In the genomic region with DNA sequence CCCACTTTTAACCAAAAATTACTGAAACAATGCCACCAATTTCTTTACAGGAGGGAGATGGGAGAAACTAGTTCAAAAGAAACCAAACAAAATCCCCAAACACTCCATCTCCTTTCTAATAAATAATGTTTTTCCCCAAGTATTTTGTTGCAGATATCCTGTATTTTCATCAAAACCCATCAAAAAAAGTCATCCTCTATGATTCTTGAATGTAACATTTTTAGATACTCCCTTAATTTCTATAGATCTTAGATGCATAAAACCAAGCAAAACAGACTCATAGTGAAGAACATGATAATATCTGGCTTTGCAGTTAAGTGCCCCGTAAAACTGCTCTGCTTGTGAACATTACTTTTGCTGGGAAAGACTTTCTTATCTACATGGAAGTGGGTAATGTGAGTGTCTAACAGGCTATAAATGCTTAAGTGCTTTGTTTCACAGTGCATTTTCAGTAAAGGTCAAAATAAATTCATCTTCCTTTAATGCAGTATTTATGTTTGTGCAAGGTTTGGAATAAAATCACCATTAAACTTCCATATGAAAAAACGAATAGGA, we compare ENCODE assay signal across 1 cellular context.
A peak's percentile ranks its signal among the peaks of the same experiment; 100 is the strongest.
TF ChIP-seq lines count a peak whose summit lies in the region.

No MANE protein-coding gene starts in this region.

TF ChIP-seq in HEK293, 187 proteins besides CTCF, POLR2A, EP300 and RAD21 (continued from another document):
- TF ChIP-seq, protein P1, sequence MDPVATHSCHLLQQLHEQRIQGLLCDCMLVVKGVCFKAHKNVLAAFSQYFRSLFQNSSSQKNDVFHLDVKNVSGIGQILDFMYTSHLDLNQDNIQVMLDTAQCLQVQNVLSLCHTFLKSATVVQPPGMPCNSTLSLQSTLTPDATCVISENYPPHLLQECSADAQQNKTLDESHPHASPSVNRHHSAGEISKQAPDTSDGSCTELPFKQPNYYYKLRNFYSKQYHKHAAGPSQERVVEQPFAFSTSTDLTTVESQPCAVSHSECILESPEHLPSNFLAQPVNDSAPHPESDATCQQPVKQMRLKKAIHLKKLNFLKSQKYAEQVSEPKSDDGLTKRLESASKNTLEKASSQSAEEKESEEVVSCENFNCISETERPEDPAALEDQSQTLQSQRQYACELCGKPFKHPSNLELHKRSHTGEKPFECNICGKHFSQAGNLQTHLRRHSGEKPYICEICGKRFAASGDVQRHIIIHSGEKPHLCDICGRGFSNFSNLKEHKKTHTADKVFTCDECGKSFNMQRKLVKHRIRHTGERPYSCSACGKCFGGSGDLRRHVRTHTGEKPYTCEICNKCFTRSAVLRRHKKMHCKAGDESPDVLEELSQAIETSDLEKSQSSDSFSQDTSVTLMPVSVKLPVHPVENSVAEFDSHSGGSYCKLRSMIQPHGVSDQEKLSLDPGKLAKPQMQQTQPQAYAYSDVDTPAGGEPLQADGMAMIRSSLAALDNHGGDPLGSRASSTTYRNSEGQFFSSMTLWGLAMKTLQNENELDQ (tag by site-specific recombination; IDR thresholded peaks at IDR 0.05; ENCODE audit: low read depth) = no peak
- TF ChIP-seq ZNF596 (tag by site-specific recombination; IDR thresholded peaks at IDR 0.05) (peak; percentile 45), ZNF10 (tag by site-specific recombination; IDR thresholded peaks at IDR 0.05) (no peak), ZNF391 (tag by site-specific recombination; IDR thresholded peaks at IDR 0.05; ENCODE audit: borderline replicate concordance, low read depth) (no peak), FEZF1 (tag by site-specific recombination; IDR thresholded peaks at IDR 0.05) (peak; percentile 100), ZNF341 (tag by site-specific recombination; IDR thresholded peaks at IDR 0.05; ENCODE audit: low read depth) (peak; percentile 52; the same call in 1 of the 2 replicates), ZNF707 (tag by site-specific recombination; IDR thresholded peaks at IDR 0.05) (no peak), SALL2 (tag by site-specific recombination; IDR thresholded peaks at IDR 0.05; ENCODE audit: borderline replicate concordance) (no peak), MZF1 (tag by site-specific recombination; IDR thresholded peaks at IDR 0.05; ENCODE audit: borderline replicate concordance) (peak; percentile 79; the same call in 1 of the 2 replicates), GFI1B (tag by site-specific recombination; IDR thresholded peaks at IDR 0.05) (0 out of 2 replicates have a peak, but pooled peaks have one; percentile 13), ZNF549 (tag by site-specific recombination; IDR thresholded peaks at IDR 0.05) (no peak), BCL11A (tag by site-specific recombination; IDR thresholded peaks at IDR 0.05; ENCODE audit: low read depth) (no peak), ZNF626 (tag by site-specific recombination; IDR thresholded peaks at IDR 0.05) (no peak), ZNF561 (tag by site-specific recombination; IDR thresholded peaks at IDR 0.05; ENCODE audit: borderline replicate concordance) (0 out of 2 replicates have a peak, but pooled peaks have one; percentile 36), ZNF2 (tag by site-specific recombination; IDR thresholded peaks at IDR 0.05) (0 out of 2 replicates have a peak, but pooled peaks have one; percentile 43), SCRT1 (tag by site-specific recombination; IDR thresholded peaks at IDR 0.05; ENCODE audit: borderline replicate concordance) (peak; percentile 58), OVOL3 (tag by site-specific recombination; IDR thresholded peaks at IDR 0.05) (peak; percentile 86; the same call in 1 of the 2 replicates), YY1 (tag by site-specific recombination; IDR thresholded peaks at IDR 0.05) (peak; percentile 26; the same call in 1 of the 2 replicates), KLF9 (tag by site-specific recombination; IDR thresholded peaks at IDR 0.05; ENCODE audit: low read depth) (no peak), ZNF768 (tag by site-specific recombination; IDR thresholded peaks at IDR 0.05) (no peak), ZBTB48 (tag by site-specific recombination; IDR thresholded peaks at IDR 0.05) (peak; percentile 84), ZEB2 (tag by site-specific recombination; IDR thresholded peaks at IDR 0.05) (peak; percentile 53; the same call in 1 of the 2 replicates), ZBTB8A (tag by site-specific recombination; IDR thresholded peaks at IDR 0.05) (peak; percentile 65), WT1 (tag by site-specific recombination; IDR thresholded peaks at IDR 0.05) (0 out of 2 replicates have a peak, but pooled peaks have one; percentile 67), ZNF610 (tag by site-specific recombination; IDR thresholded peaks at IDR 0.05; ENCODE audit: borderline replicate concordance) (peak; percentile 56; the same call in 1 of the 2 replicates), ZNF529 (tag by site-specific recombination; IDR thresholded peaks at IDR 0.05; ENCODE audit: insufficient replicate concordance) (peak; percentile 1), RBAK (tag by site-specific recombination; IDR thresholded peaks at IDR 0.05) (no peak), ZNF37A (tag by site-specific recombination; IDR thresholded peaks at IDR 0.05) (no peak), ZNF791 (tag by site-specific recombination; IDR thresholded peaks at IDR 0.05) (no peak), ZFP37 (tag by site-specific recombination; IDR thresholded peaks at IDR 0.05) (no peak), SP3 (tag by site-specific recombination; IDR thresholded peaks at IDR 0.05) (no peak), ZNF221 (tag by site-specific recombination; IDR thresholded peaks at IDR 0.05; ENCODE audit: borderline replicate concordance) (no peak), ZBTB1 (tag by site-specific recombination; IDR thresholded peaks at IDR 0.05) (0 out of 2 replicates have a peak, but pooled peaks have one; percentile 44), TCF7L2 (IDR thresholded peaks at IDR 0.05; ENCODE audit: borderline replicate concordance, low read depth, low read length) (peak; percentile 82), ZNF521 (tag by site-specific recombination; IDR thresholded peaks at IDR 0.05) (no peak), BCL11B (tag by site-specific recombination; IDR thresholded peaks at IDR 0.05; ENCODE audit: low read depth) (peak; percentile 89), ZNF843 (tag by site-specific recombination; IDR thresholded peaks at IDR 0.05) (peak; percentile 97), KLF16 (tag by site-specific recombination; IDR thresholded peaks at IDR 0.05) (no peak), ZSCAN30 (tag by site-specific recombination; IDR thresholded peaks at IDR 0.05) (peak; percentile 90), ZBTB20 (tag by site-specific recombination; IDR thresholded peaks at IDR 0.05) (0 out of 2 replicates have a peak, but pooled peaks have one; percentile 21), IKZF3 (tag by site-specific recombination; IDR thresholded peaks at IDR 0.05) (peak; percentile 89)
- TF ChIP-seq, protein P2, sequence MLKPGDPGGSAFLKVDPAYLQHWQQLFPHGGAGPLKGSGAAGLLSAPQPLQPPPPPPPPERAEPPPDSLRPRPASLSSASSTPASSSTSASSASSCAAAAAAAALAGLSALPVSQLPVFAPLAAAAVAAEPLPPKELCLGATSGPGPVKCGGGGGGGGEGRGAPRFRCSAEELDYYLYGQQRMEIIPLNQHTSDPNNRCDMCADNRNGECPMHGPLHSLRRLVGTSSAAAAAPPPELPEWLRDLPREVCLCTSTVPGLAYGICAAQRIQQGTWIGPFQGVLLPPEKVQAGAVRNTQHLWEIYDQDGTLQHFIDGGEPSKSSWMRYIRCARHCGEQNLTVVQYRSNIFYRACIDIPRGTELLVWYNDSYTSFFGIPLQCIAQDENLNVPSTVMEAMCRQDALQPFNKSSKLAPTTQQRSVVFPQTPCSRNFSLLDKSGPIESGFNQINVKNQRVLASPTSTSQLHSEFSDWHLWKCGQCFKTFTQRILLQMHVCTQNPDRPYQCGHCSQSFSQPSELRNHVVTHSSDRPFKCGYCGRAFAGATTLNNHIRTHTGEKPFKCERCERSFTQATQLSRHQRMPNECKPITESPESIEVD (tag by site-specific recombination; IDR thresholded peaks at IDR 0.05) = peak; percentile 99
- TF ChIP-seq, protein P3, sequence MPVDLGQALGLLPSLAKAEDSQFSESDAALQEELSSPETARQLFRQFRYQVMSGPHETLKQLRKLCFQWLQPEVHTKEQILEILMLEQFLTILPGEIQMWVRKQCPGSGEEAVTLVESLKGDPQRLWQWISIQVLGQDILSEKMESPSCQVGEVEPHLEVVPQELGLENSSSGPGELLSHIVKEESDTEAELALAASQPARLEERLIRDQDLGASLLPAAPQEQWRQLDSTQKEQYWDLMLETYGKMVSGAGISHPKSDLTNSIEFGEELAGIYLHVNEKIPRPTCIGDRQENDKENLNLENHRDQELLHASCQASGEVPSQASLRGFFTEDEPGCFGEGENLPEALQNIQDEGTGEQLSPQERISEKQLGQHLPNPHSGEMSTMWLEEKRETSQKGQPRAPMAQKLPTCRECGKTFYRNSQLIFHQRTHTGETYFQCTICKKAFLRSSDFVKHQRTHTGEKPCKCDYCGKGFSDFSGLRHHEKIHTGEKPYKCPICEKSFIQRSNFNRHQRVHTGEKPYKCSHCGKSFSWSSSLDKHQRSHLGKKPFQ (tag by site-specific recombination; IDR thresholded peaks at IDR 0.05) = peak; percentile 88
- TF ChIP-seq, protein P4, sequence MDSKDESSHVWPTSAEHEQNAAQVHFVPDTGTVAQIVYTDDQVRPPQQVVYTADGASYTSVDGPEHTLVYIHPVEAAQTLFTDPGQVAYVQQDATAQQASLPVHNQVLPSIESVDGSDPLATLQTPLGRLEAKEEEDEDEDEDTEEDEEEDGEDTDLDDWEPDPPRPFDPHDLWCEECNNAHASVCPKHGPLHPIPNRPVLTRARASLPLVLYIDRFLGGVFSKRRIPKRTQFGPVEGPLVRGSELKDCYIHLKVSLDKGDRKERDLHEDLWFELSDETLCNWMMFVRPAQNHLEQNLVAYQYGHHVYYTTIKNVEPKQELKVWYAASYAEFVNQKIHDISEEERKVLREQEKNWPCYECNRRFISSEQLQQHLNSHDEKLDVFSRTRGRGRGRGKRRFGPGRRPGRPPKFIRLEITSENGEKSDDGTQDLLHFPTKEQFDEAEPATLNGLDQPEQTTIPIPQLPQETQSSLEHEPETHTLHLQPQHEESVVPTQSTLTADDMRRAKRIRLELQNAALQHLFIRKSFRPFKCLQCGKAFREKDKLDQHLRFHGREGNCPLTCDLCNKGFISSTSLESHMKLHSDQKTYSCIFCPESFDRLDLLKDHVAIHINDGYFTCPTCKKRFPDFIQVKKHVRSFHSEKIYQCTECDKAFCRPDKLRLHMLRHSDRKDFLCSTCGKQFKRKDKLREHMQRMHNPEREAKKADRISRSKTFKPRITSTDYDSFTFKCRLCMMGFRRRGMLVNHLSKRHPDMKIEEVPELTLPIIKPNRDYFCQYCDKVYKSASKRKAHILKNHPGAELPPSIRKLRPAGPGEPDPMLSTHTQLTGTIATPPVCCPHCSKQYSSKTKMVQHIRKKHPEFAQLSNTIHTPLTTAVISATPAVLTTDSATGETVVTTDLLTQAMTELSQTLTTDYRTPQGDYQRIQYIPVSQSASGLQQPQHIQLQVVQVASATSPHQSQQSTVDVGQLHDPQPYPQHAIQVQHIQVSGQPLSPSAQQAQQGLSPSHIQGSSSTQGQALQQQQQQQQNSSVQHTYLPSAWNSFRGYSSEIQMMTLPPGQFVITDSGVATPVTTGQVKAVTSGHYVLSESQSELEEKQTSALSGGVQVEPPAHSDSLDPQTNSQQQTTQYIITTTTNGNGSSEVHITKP (tag by site-specific recombination; IDR thresholded peaks at IDR 0.05) = peak; percentile 76
- TF ChIP-seq, protein P5, sequence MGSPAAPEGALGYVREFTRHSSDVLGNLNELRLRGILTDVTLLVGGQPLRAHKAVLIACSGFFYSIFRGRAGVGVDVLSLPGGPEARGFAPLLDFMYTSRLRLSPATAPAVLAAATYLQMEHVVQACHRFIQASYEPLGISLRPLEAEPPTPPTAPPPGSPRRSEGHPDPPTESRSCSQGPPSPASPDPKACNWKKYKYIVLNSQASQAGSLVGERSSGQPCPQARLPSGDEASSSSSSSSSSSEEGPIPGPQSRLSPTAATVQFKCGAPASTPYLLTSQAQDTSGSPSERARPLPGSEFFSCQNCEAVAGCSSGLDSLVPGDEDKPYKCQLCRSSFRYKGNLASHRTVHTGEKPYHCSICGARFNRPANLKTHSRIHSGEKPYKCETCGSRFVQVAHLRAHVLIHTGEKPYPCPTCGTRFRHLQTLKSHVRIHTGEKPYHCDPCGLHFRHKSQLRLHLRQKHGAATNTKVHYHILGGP (tag by site-specific recombination; IDR thresholded peaks at IDR 0.05) = 0 out of 2 replicates have a peak, but pooled peaks have one; percentile 24
- TF ChIP-seq, protein P6, sequence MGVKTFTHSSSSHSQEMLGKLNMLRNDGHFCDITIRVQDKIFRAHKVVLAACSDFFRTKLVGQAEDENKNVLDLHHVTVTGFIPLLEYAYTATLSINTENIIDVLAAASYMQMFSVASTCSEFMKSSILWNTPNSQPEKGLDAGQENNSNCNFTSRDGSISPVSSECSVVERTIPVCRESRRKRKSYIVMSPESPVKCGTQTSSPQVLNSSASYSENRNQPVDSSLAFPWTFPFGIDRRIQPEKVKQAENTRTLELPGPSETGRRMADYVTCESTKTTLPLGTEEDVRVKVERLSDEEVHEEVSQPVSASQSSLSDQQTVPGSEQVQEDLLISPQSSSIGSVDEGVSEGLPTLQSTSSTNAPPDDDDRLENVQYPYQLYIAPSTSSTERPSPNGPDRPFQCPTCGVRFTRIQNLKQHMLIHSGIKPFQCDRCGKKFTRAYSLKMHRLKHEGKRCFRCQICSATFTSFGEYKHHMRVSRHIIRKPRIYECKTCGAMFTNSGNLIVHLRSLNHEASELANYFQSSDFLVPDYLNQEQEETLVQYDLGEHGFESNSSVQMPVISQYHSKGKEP (tag by site-specific recombination; IDR thresholded peaks at IDR 0.05) = peak; percentile 99
